ENCODE assay signal across 26 cellular contexts in genomic region chr2:218694405-218695145, GRCh38. TPM values are rescaled to one million over a fixed set of nuclear protein-coding genes. Genes with fewer than 3 reads are reported as not detected.
DNase-seq lines count a peak whose midpoint lies in the region; ATAC-seq, FAIRE-seq and TF ChIP-seq lines count a peak whose summit lies in the region.
"Had no signal": no experiment of that assay in that cellular context is flagged by ENCODE, and none has a peak within 500 bp of the region (broad histone marks: within the 10 kb centered on the region; RNA-seq: fewer than 3 reads in every experiment).

No MANE protein-coding gene starts in this region.

- DNase-seq in HT1080 (ENCODE audit: low read depth) (peak; percentile 48), K562 (ENCODE audit: extremely low read depth in 1 of 4, low spot score in 3 of 4) (no peak), glutamatergic neuron (peak; percentile 31), renal cortical epithelial cell (ENCODE audit: low read depth) (peak; percentile 44), SW 1271 (lab: John Stamatoyannopoulos, UW) (no peak), DMS53 treated with DMSO at 0.1 percent for 48 hours (lab: John Stamatoyannopoulos, UW; ENCODE audit: unreplicated experiment) (no peak), GDM1 (lab: John Stamatoyannopoulos, UW) (no peak)
- DNase-seq: activated naive CD8-positive, alpha-beta T cell treated with anti-CD3 and anti-CD28 coated beads, Interleukin-2, amount 50 U/mL, for 24 hours; AML-193; DMS79 treated with DMSO at 0.1 percent for 48 hours; foreskin keratinocyte; GOT3; immature natural killer cell; MM.1S; NCI-H1436 treated with DMSO at 0.1 percent for 48 hours; NCI-H524 treated with DMSO at 0.1 percent for 48 hours; RPMI8226; stimulated activated CD4-positive, alpha-beta T cell treated with anti-CD3 and anti-CD28 coated beads, Interleukin-4, amount 100 ng/mL, for 1 hour; stimulated activated naive CD8-positive, alpha-beta T cell treated with anti-CD3 and anti-CD28 coated beads, Interleukin-15, Interleukin-2, amounts not matched to agents 100 U/mL and 50 U/mL, for 24 hours; T-helper 2 cell; thyroid gland had no signal

- WGBS in K562 (ENCODE audit: insufficient coverage, low coverage, missing lambda C conversion rate), result 67% methylated on average over 1 of the region's 3 CpGs

- FAIRE-seq in K562 (lab: Jason Lieb, UNC), result no peak

- H3K4me3 ChIP-seq in K562, result no peak overlapping the region
- H3K4me3 ChIP-seq: hepatocyte, thyroid gland had no signal

- BruUV-seq in K562 (replicated peaks; lab: Mats Ljungman, UMichigan), result no TSS peak

- no peaks in the 10 kb centered on the region for H3K79me2 ChIP-seq in K562 (ENCODE audit: control insufficient read depth, insufficient read depth, low read length)
- H3K79me2 ChIP-seq: hepatocyte had no signal

- no peak for TF ChIP-seq RAD21 in K562 (CRISPR knock-in tag; conservative IDR thresholded peaks at IDR 0.05 in 1 of 2, IDR thresholded peaks at IDR 0.05 in 1 of 2)

- no peak for ATAC-seq in K562
- ATAC-seq: activated naive CD8-positive, alpha-beta T cell treated with anti-CD3 and anti-CD28 coated beads, Interleukin-2, amount 50 U/mL, for 24 hours; foreskin keratinocyte; stimulated activated naive CD8-positive, alpha-beta T cell treated with anti-CD3 and anti-CD28 coated beads, Interleukin-15, Interleukin-2, amounts not matched to agents 100 U/mL and 50 U/mL, for 24 hours had no signal

- no peak overlapping the region for H3K4me2 ChIP-seq in K562 (ENCODE audit: insufficient read depth, low read length)
- H3K4me2 ChIP-seq: hepatocyte had no signal

- no peaks in the 10 kb centered on the region for H3K9me1 ChIP-seq in K562 (ENCODE audit: control insufficient read depth, insufficient read depth, low read length)

- no peaks in the 10 kb centered on the region for H3K36me3 ChIP-seq in K562 (ENCODE audit: control insufficient read depth, insufficient read depth, low read length)
- H3K36me3 ChIP-seq: neutrophil had no signal

- POLR2A ChIA-PET in K562 (lab: Yijun Ruan, JAX), result no interaction called here

- CTCF ChIA-PET in K562 (lab: Yijun Ruan, JAX; ENCODE audit: low intra/inter-chr PET ratio), result no interaction called here

- in situ Hi-C loops in K562 (cut with MboI), result no loop called here

- H3K27ac ChIP-seq in K562 (ENCODE audit: extremely low read depth, low read depth, low read length), result no peak overlapping the region
- H3K27ac ChIP-seq: epithelial cell of prostate, foreskin keratinocyte, hepatocyte, HL-60, neutrophil, thyroid gland had no signal

- no peaks in the 10 kb centered on the region for H4K20me1 ChIP-seq in K562 (replicated peaks; ENCODE audit: control insufficient read depth, insufficient read depth, low read length)

- TF ChIP-seq CTCF in K562 (IDR thresholded peaks at IDR 0.05 in 2 of 3, conservative IDR thresholded peaks at IDR 0.05 in 1 of 3; ENCODE audit: insufficient read depth in 2 of 3, low read depth in 1 of 3, low read length in 3 of 3) (no peak), glutamatergic neuron (IDR thresholded peaks at IDR 0.05; ENCODE audit: partially characterized antibody, unreplicated experiment) (no peak)

- H3K9ac ChIP-seq in K562 (ENCODE audit: insufficient read depth in 1 of 2, low read depth in 2 of 2, low read length in 2 of 2), result no peak overlapping the region

- no peak overlapping the region for H2AFZ ChIP-seq in K562 (ENCODE audit: low read depth, low read length)
- H2AFZ ChIP-seq: hepatocyte had no signal

- no peaks in the 10 kb centered on the region for H3K36me3 Mint-ChIP-seq in glutamatergic neuron (ENCODE audit: unreplicated experiment)

- H3K4me1 ChIP-seq in K562 (replicated peaks in 1 of 2; ENCODE audit: control insufficient read depth in 2 of 2, insufficient read depth in 2 of 2, low read length in 2 of 2), result no peaks in the 10 kb centered on the region
- H3K4me1 ChIP-seq: foreskin keratinocyte, thyroid gland had no signal

- H3K9me3 ChIP-seq in K562 (replicated peaks; ENCODE audit: control insufficient read depth, insufficient read depth, low read depth, low read length), result no peaks in the 10 kb centered on the region
- H3K9me3 ChIP-seq: neutrophil, thyroid gland had no signal

- H3K4me1 Mint-ChIP-seq in glutamatergic neuron (ENCODE audit: low read depth, unreplicated experiment), result peaks cover 3% of the 10 kb centered on the region
- H3K4me1 Mint-ChIP-seq: activated naive CD8-positive, alpha-beta T cell treated with anti-CD3 and anti-CD28 coated beads, Interleukin-2, amount 50 U/mL, for 24 hours; immature natural killer cell had no signal

- TF ChIP-seq POLR2A in K562 (conservative IDR thresholded peaks at IDR 0.05), result no peak

- no peak overlapping the region for H3K27ac Mint-ChIP-seq in glutamatergic neuron (ENCODE audit: unreplicated experiment)
- H3K27ac Mint-ChIP-seq: activated naive CD8-positive, alpha-beta T cell treated with anti-CD3 and anti-CD28 coated beads, Interleukin-2, amount 50 U/mL, for 24 hours; dendritic cell treated with granulocyte-macrophage colony-stimulating factor and Interleukin-4, amounts not matched to agents 40 ng/mL and 50 ng/mL, for 4 days; immature natural killer cell had no signal

- no peak overlapping the region for H3K4me3 Mint-ChIP-seq in glutamatergic neuron (ENCODE audit: unreplicated experiment)
- H3K4me3 Mint-ChIP-seq: activated naive CD8-positive, alpha-beta T cell treated with anti-CD3 and anti-CD28 coated beads, Interleukin-2, amount 50 U/mL, for 24 hours; dendritic cell treated with granulocyte-macrophage colony-stimulating factor and Interleukin-4, amounts not matched to agents 40 ng/mL and 50 ng/mL, for 4 days; immature natural killer cell had no signal

- H3K27me3 ChIP-seq in K562 (ENCODE audit: control insufficient read depth in 2 of 2, insufficient read depth in 2 of 2, low read length in 2 of 2), result no peaks in the 10 kb centered on the region
- H3K27me3 ChIP-seq: foreskin keratinocyte, hepatocyte, neutrophil, thyroid gland had no signal

- H3K9me3 Mint-ChIP-seq in glutamatergic neuron (ENCODE audit: unreplicated experiment), result peaks cover 3% of the 10 kb centered on the region
- H3K9me3 Mint-ChIP-seq: activated naive CD8-positive, alpha-beta T cell treated with anti-CD3 and anti-CD28 coated beads, Interleukin-2, amount 50 U/mL, for 24 hours; dendritic cell treated with granulocyte-macrophage colony-stimulating factor and Interleukin-4, amounts not matched to agents 40 ng/mL and 50 ng/mL, for 4 days; immature natural killer cell had no signal

- no peak for TF ChIP-seq EP300 in K562 (IDR thresholded peaks at IDR 0.05; ENCODE audit: low read length)

- no peaks in the 10 kb centered on the region for H3K27me3 Mint-ChIP-seq in glutamatergic neuron (ENCODE audit: unreplicated experiment)
- H3K27me3 Mint-ChIP-seq: activated naive CD8-positive, alpha-beta T cell treated with anti-CD3 and anti-CD28 coated beads, Interleukin-2, amount 50 U/mL, for 24 hours; dendritic cell treated with granulocyte-macrophage colony-stimulating factor and Interleukin-4, amounts not matched to agents 40 ng/mL and 50 ng/mL, for 4 days had no signal

- intact Hi-C loops in K562 (cut with micrococcal nuclease), result no loop called here

RNA-seq across cellular contexts. Expression of gene TTLL4, which starts 16.1 kb away (rescaled TPM):
- total RNA-seq in HT1080 (2014; rRNA removed; shearing (Covaris generic)), result 21.6 and 22.9 TPM in 2 replicates
- polyA plus RNA-seq in HT1080 (2015; cell fraction: cytosol; rRNA removed), result 14.5 and 18.6 TPM in 2 replicates
- polyA plus RNA-seq in HT1080 (2015; cell fraction: nucleus; rRNA removed), result 69.2 and 70.0 TPM in 2 replicates
- 112 and 166 TPM in 2 replicates for total RNA-seq in K562 (2011; cell fraction: chromatin; rRNA removed; ENCODE audit: low replicate concordance)
- total RNA-seq in K562 (2011; cell fraction: nucleolus; rRNA removed), result 66.4 and 72.5 TPM in 2 replicates
- 68.0 and 77.2 TPM in 2 replicates for total RNA-seq in K562 (2011; cell fraction: nucleoplasm; rRNA removed)
- 12.6 and 26.0 TPM in 2 replicates for total RNA-seq in K562 (2014; rRNA removed)
- total RNA-seq in K562 (2014; rRNA removed; fragmentation: Illumina TruSeq; extraction: Trizol), result 19.6 and 21.5 TPM in 2 replicates
- 19.9 and 20.2 TPM in 2 replicates for total RNA-seq in K562 (2015; rRNA removed; fragmentation: Illumina TruSeq; extraction: Trizol)
- 46.3 and 53.2 TPM in 2 replicates for total RNA-seq in K562 (2021)
- 41.4 and 49.7 TPM in 2 replicates for polyA plus RNA-seq in K562 (2011; rRNA removed)
- 34.6 and 41.2 TPM in 2 replicates for polyA plus RNA-seq in K562 (2011; cell fraction: cytosol; rRNA removed)
- polyA plus RNA-seq in K562 (2011; cell fraction: nucleus; rRNA removed), result 145 and 169 TPM in 2 replicates
- 26.2 and 40.2 TPM in 2 replicates for polyA plus RNA-seq in K562 (2012)
- 56.8 and 67.5 TPM in 2 replicates for polyA plus RNA-seq in K562 (2014; fragmentation: Illumina TruSeq; extraction: Trizol)
- polyA plus RNA-seq in K562 (2014; fragmentation: Nextera tagmentation; extraction: Ambion mirVana), result 10 to 100 TPM; 20.3 to 30.8 TPM
- 24.5 and 35.3 TPM in 2 replicates for polyA plus RNA-seq in K562 (2014; rRNA removed)
- 42.0 and 59.3 TPM in 2 replicates for polyA minus RNA-seq in K562 (2011; rRNA and poly(A)+ RNA removed)
- 21.1 and 24.5 TPM in 2 replicates for polyA minus RNA-seq in K562 (2011; cell fraction: cytosol; rRNA and poly(A)+ RNA removed)
- 40.5 and 51.9 TPM in 2 replicates for polyA minus RNA-seq in K562 (2011; cell fraction: nucleus; rRNA and poly(A)+ RNA removed)
- 27.9 TPM for total RNA-seq in glutamatergic neuron (ENCODE audit: unreplicated experiment)
- total RNA-seq in renal cortical epithelial cell, result 4.9 and 17.9 TPM in 2 replicates

RNA-seq across cellular contexts. Expression of gene STK36, which starts 22.7 kb away (rescaled TPM):
- total RNA-seq in HT1080 (2014; rRNA removed; shearing (Covaris generic)), result 11.0 and 14.9 TPM in 2 replicates
- 4.3 and 8.1 TPM in 2 replicates for polyA plus RNA-seq in HT1080 (2015; cell fraction: cytosol; rRNA removed)
- 141 and 152 TPM in 2 replicates for polyA plus RNA-seq in HT1080 (2015; cell fraction: nucleus; rRNA removed)
- 93.3 and 145 TPM in 2 replicates for total RNA-seq in K562 (2011; cell fraction: chromatin; rRNA removed; ENCODE audit: low replicate concordance)
- total RNA-seq in K562 (2011; cell fraction: nucleolus; rRNA removed), result 40.4 and 45.0 TPM in 2 replicates
- total RNA-seq in K562 (2011; cell fraction: nucleoplasm; rRNA removed), result 42.6 and 50.0 TPM in 2 replicates
- total RNA-seq in K562 (2014; rRNA removed) (3.8 and 5.2 TPM in 2 replicates), K562 (2014; rRNA removed; fragmentation: Illumina TruSeq; extraction: Trizol) (4.1 and 6.3 TPM in 2 replicates), K562 (2015; rRNA removed; fragmentation: Illumina TruSeq; extraction: Trizol) (4.1 and 4.5 TPM in 2 replicates), K562 (2021) (9.3 and 9.6 TPM in 2 replicates), glutamatergic neuron (ENCODE audit: unreplicated experiment) (101 TPM), renal cortical epithelial cell (9.2 and 50.5 TPM in 2 replicates)
- polyA plus RNA-seq in K562 (2011; rRNA removed) (12.4 and 22.4 TPM in 2 replicates), K562 (2014; fragmentation: Illumina TruSeq; extraction: Trizol) (6.5 and 9.6 TPM in 2 replicates), K562 (2014; fragmentation: Nextera tagmentation; extraction: Ambion mirVana) (1 to 10 TPM; 3.5 to 6.7 TPM), K562 (2014; rRNA removed) (9.7 and 10.3 TPM in 2 replicates)
- 9.2 and 11.0 TPM in 2 replicates for polyA plus RNA-seq in K562 (2011; cell fraction: cytosol; rRNA removed)
- 219 and 220 TPM in 2 replicates for polyA plus RNA-seq in K562 (2011; cell fraction: nucleus; rRNA removed)
- 5.5 and 8.3 TPM in 2 replicates for polyA plus RNA-seq in K562 (2012)
- polyA minus RNA-seq in K562 (2011; rRNA and poly(A)+ RNA removed), result 10.5 and 11.9 TPM in 2 replicates
- 5.3 and 6.7 TPM in 2 replicates for polyA minus RNA-seq in K562 (2011; cell fraction: cytosol; rRNA and poly(A)+ RNA removed)
- 19.5 and 29.4 TPM in 2 replicates for polyA minus RNA-seq in K562 (2011; cell fraction: nucleus; rRNA and poly(A)+ RNA removed)

RNA-seq across cellular contexts. Expression of gene RNF25, which starts 22.8 kb away (rescaled TPM):
- 106 TPM in 2 replicates for total RNA-seq in HT1080 (2014; rRNA removed; shearing (Covaris generic))
- polyA plus RNA-seq in HT1080 (2015; cell fraction: cytosol; rRNA removed), result 35.1 and 45.5 TPM in 2 replicates
- 60.6 and 61.1 TPM in 2 replicates for polyA plus RNA-seq in HT1080 (2015; cell fraction: nucleus; rRNA removed)
- 12.4 and 31.3 TPM in 2 replicates for total RNA-seq in K562 (2011; cell fraction: chromatin; rRNA removed; ENCODE audit: low replicate concordance)
- 21.2 and 25.3 TPM in 2 replicates for total RNA-seq in K562 (2011; cell fraction: nucleolus; rRNA removed)
- 14.1 and 22.4 TPM in 2 replicates for total RNA-seq in K562 (2011; cell fraction: nucleoplasm; rRNA removed)
- total RNA-seq in K562 (2014; rRNA removed) (17.0 and 30.0 TPM in 2 replicates), K562 (2014; rRNA removed; fragmentation: Illumina TruSeq; extraction: Trizol) (15.5 and 18.2 TPM in 2 replicates), K562 (2015; rRNA removed; fragmentation: Illumina TruSeq; extraction: Trizol) (15.3 and 24.6 TPM in 2 replicates), K562 (2021) (19.0 and 20.5 TPM in 2 replicates), glutamatergic neuron (ENCODE audit: unreplicated experiment) (34.6 TPM), renal cortical epithelial cell (21.1 and 29.5 TPM in 2 replicates)
- polyA plus RNA-seq in K562 (2011; rRNA removed) (45.9 and 49.8 TPM in 2 replicates), K562 (2014; fragmentation: Illumina TruSeq; extraction: Trizol) (19.7 and 30.1 TPM in 2 replicates), K562 (2014; fragmentation: Nextera tagmentation; extraction: Ambion mirVana) (1 to 10 TPM; 2.3 to 10.0 TPM), K562 (2014; rRNA removed) (26.5 and 26.6 TPM in 2 replicates)
- 24.3 and 40.6 TPM in 2 replicates for polyA plus RNA-seq in K562 (2011; cell fraction: cytosol; rRNA removed)
- polyA plus RNA-seq in K562 (2011; cell fraction: nucleus; rRNA removed), result 40.5 and 63.9 TPM in 2 replicates
- 16.7 and 22.6 TPM in 2 replicates for polyA plus RNA-seq in K562 (2012)
- 31.3 and 33.2 TPM in 2 replicates for polyA minus RNA-seq in K562 (2011; rRNA and poly(A)+ RNA removed)
- 6.3 and 21.5 TPM in 2 replicates for polyA minus RNA-seq in K562 (2011; cell fraction: cytosol; rRNA and poly(A)+ RNA removed)
- 5.9 and 9.6 TPM in 2 replicates for polyA minus RNA-seq in K562 (2011; cell fraction: nucleus; rRNA and poly(A)+ RNA removed)

RNA-seq across cellular contexts. Expression of gene BCS1L, which starts 35.1 kb away (rescaled TPM):
- 69.2 and 80.7 TPM in 2 replicates for total RNA-seq in HT1080 (2014; rRNA removed; shearing (Covaris generic))
- 37.6 and 48.1 TPM in 2 replicates for polyA plus RNA-seq in HT1080 (2015; cell fraction: cytosol; rRNA removed)
- 169 and 172 TPM in 2 replicates for polyA plus RNA-seq in HT1080 (2015; cell fraction: nucleus; rRNA removed)
- 85.6 and 126 TPM in 2 replicates for total RNA-seq in K562 (2011; cell fraction: chromatin; rRNA removed; ENCODE audit: low replicate concordance)
- total RNA-seq in K562 (2011; cell fraction: nucleolus; rRNA removed), result 75.8 and 79.0 TPM in 2 replicates
- 81.7 and 82.7 TPM in 2 replicates for total RNA-seq in K562 (2011; cell fraction: nucleoplasm; rRNA removed)
- total RNA-seq in K562 (2014; rRNA removed) (41.1 and 43.6 TPM in 2 replicates), K562 (2014; rRNA removed; fragmentation: Illumina TruSeq; extraction: Trizol) (33.9 and 37.6 TPM in 2 replicates), K562 (2015; rRNA removed; fragmentation: Illumina TruSeq; extraction: Trizol) (43.8 and 46.9 TPM in 2 replicates), K562 (2021) (52.6 and 56.7 TPM in 2 replicates), glutamatergic neuron (ENCODE audit: unreplicated experiment) (59.8 TPM), renal cortical epithelial cell (30.0 and 35.6 TPM in 2 replicates)
- polyA plus RNA-seq in K562 (2011; rRNA removed) (55.1 and 56.7 TPM in 2 replicates), K562 (2014; fragmentation: Illumina TruSeq; extraction: Trizol) (48.0 and 61.3 TPM in 2 replicates), K562 (2014; fragmentation: Nextera tagmentation; extraction: Ambion mirVana) (100 to 1,000 TPM in 1 of 2 experiments, 10 to 100 TPM in 1; 83.2 to 103 TPM), K562 (2014; rRNA removed) (64.8 and 72.7 TPM in 2 replicates)
- 69.3 and 108 TPM in 2 replicates for polyA plus RNA-seq in K562 (2011; cell fraction: cytosol; rRNA removed)
- 162 and 234 TPM in 2 replicates for polyA plus RNA-seq in K562 (2011; cell fraction: nucleus; rRNA removed)
- polyA plus RNA-seq in K562 (2012), result 40.2 and 56.5 TPM in 2 replicates
- polyA minus RNA-seq in K562 (2011; rRNA and poly(A)+ RNA removed), result 31.4 and 41.5 TPM in 2 replicates
- 16.0 and 28.2 TPM in 2 replicates for polyA minus RNA-seq in K562 (2011; cell fraction: cytosol; rRNA and poly(A)+ RNA removed)
- polyA minus RNA-seq in K562 (2011; cell fraction: nucleus; rRNA and poly(A)+ RNA removed), result 27.7 and 35.0 TPM in 2 replicates

RNA-seq across cellular contexts. Expression of gene ZNF142, which starts 35.2 kb away (rescaled TPM):
- 17.8 and 26.0 TPM in 2 replicates for total RNA-seq in HT1080 (2014; rRNA removed; shearing (Covaris generic))
- polyA plus RNA-seq in HT1080 (2015; cell fraction: cytosol; rRNA removed), result 10.2 and 13.2 TPM in 2 replicates
- 22.3 and 27.2 TPM in 2 replicates for polyA plus RNA-seq in HT1080 (2015; cell fraction: nucleus; rRNA removed)
- 24.0 and 65.8 TPM in 2 replicates for total RNA-seq in K562 (2011; cell fraction: chromatin; rRNA removed; ENCODE audit: low replicate concordance)
- 35.1 and 47.0 TPM in 2 replicates for total RNA-seq in K562 (2011; cell fraction: nucleolus; rRNA removed)
- total RNA-seq in K562 (2011; cell fraction: nucleoplasm; rRNA removed), result 30.9 and 31.5 TPM in 2 replicates
- total RNA-seq in K562 (2014; rRNA removed) (8.1 and 13.8 TPM in 2 replicates), K562 (2014; rRNA removed; fragmentation: Illumina TruSeq; extraction: Trizol) (4.0 and 4.1 TPM in 2 replicates), K562 (2015; rRNA removed; fragmentation: Illumina TruSeq; extraction: Trizol) (4.5 and 5.2 TPM in 2 replicates), K562 (2021) (25.4 and 26.1 TPM in 2 replicates), glutamatergic neuron (ENCODE audit: unreplicated experiment) (46.7 TPM), renal cortical epithelial cell (3.5 and 15.6 TPM in 2 replicates)
- polyA plus RNA-seq in K562 (2011; rRNA removed) (2.4 and 4.2 TPM in 2 replicates), K562 (2014; fragmentation: Illumina TruSeq; extraction: Trizol) (12.2 and 12.9 TPM in 2 replicates), K562 (2014; fragmentation: Nextera tagmentation; extraction: Ambion mirVana) (1 to 10 TPM in 1 of 2 experiments, under 1 TPM in 1; 0.50 to 1.3 TPM), K562 (2014; rRNA removed) (7.0 and 7.3 TPM in 2 replicates)
- 3.5 and 4.3 TPM in 2 replicates for polyA plus RNA-seq in K562 (2011; cell fraction: cytosol; rRNA removed)
- polyA plus RNA-seq in K562 (2011; cell fraction: nucleus; rRNA removed), result 12.9 and 32.2 TPM in 2 replicates
- 8.3 and 9.9 TPM in 2 replicates for polyA plus RNA-seq in K562 (2012)
- 6.0 and 6.3 TPM in 2 replicates for polyA minus RNA-seq in K562 (2011; rRNA and poly(A)+ RNA removed)
- 9.3 and 9.6 TPM in 2 replicates for polyA minus RNA-seq in K562 (2011; cell fraction: cytosol; rRNA and poly(A)+ RNA removed)
- polyA minus RNA-seq in K562 (2011; cell fraction: nucleus; rRNA and poly(A)+ RNA removed), result 20.1 and 24.5 TPM in 2 replicates

Comparison
In these comparisons a context has a peak if more than half of its experiments do, and no peak if none do; other contexts are left out.
1. DNase-seq: peak in HT1080 (single experiment), glutamatergic neuron (single experiment) and renal cortical epithelial cell (single experiment); none in K562 (0 of 4), SW 1271 (0 of 2), DMS53 treated with DMSO at 0.1 percent for 48 hours (single experiment) and GDM1 (single experiment).